In the genomic region with DNA sequence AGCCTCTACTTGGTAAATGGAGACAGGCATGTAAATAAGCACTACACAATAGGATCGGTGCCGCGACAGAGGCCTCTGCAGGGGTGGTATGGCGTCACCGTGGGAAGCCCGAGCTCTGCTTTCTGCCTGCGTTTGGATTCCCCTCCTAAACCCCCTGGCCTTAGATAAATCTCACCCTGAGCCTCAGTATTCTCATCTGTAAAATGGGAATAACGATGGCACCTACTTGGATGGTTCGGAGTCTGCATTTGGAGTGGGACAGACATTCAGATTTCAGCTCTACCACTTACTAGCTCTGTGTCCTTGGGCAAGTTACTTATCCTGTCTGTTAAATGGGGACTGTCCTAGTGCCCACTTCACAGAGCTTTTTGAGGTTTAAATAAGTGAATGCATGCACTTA, we compare ENCODE assay signal across 14 cellular contexts. TPM values are rescaled to one million over a fixed set of nuclear protein-coding genes. Genes with fewer than 3 reads are reported as not detected.
DNase-seq lines count a peak whose midpoint lies in the region; ATAC-seq and TF ChIP-seq lines count a peak whose summit lies in the region.
"Had no signal": no experiment of that assay in that cellular context is flagged by ENCODE, and none has a peak within 500 bp of the region (broad histone marks: within the 10 kb centered on the region; RNA-seq: fewer than 3 reads in every experiment).

No MANE protein-coding gene starts in this region.

- H3K36me3 Mint-ChIP-seq in endodermal cell (ENCODE audit: low read depth) = no peaks in the 10 kb centered on the region

- H3K9me3 ChIP-seq in SK-N-SH (no peaks in the 10 kb centered on the region), endodermal cell (ENCODE audit: control insufficient read depth, low read length) (no peaks in the 10 kb centered on the region), neural cell (ENCODE audit: low read length) (no peaks in the 10 kb centered on the region), vagina (no peaks in the 10 kb centered on the region)

- ATAC-seq in SK-N-SH treated with all-trans-retinoic acid at 6 μM for 48 hours (no peak; the same call in 2 of the 3 replicates), GM18511 (IDR thresholded peaks at IDR 0.05; ENCODE audit: unreplicated experiment) (no peak)

- H3K9me2 ChIP-seq in SK-N-SH (no peaks in the 10 kb centered on the region), neural cell (ENCODE audit: insufficient read depth, low read length) (no peaks in the 10 kb centered on the region)

- intact Hi-C loops in vagina (cut with DNase I) = no loop called here

- H3K4me1 ChIP-seq in SK-N-SH (ENCODE audit: control insufficient read depth in 1 of 2, insufficient read depth in 2 of 2, low read depth in 1 of 2, low read length in 1 of 2) = peaks cover 10 to 20% of the 10 kb centered on the region in 2 experiments
- H3K4me1 ChIP-seq in endodermal cell (ENCODE audit: control insufficient read depth, insufficient read depth, low read length) = no peaks in the 10 kb centered on the region
- H3K4me1 ChIP-seq in vagina = peaks cover 12% of the 10 kb centered on the region

- H3K4me2 ChIP-seq in SK-N-SH (0 out of 2 replicates have a peak overlapping the region, but pooled peaks have one; percentile 49), neural cell (ENCODE audit: low read length) (no peak overlapping the region)

- H3K27ac Mint-ChIP-seq in endodermal cell = no peak overlapping the region
- H3K27ac Mint-ChIP-seq: activated CD4-positive, alpha-beta T cell treated with anti-CD3 and anti-CD28 coated beads, Interleukin-2, amount 10 ng/mL, durations not matched to agents 24 days and 14 days; dendritic cell treated with granulocyte-macrophage colony-stimulating factor and Interleukin-4, amounts not matched to agents 40 ng/mL and 50 ng/mL, for 4 days had no signal

- no peak for TF ChIP-seq RAD21 in SK-N-SH (IDR thresholded peaks at IDR 0.05; ENCODE audit: low read length)
- no peak for TF ChIP-seq RAD21 in neural cell (conservative IDR thresholded peaks at IDR 0.05)

- 96% methylated on average over 9 of the region's 9 CpGs for WGBS in SK-N-SH (ENCODE audit: low lambda C conversion rate)
- WGBS in endodermal cell (ENCODE audit: insufficient coverage in 1 of 2, insufficient read length in 1 of 2), 2 experiments = 70 to 76% methylated on average over 9 of the region's 9 CpGs

- H3K4me3 ChIP-seq in SK-N-SH (ENCODE audit: low read depth in 2 of 2, low read length in 1 of 2) (no peak overlapping the region), endodermal cell (ENCODE audit: low read length) (no peak overlapping the region), neural cell (ENCODE audit: low read length) (peak overlapping the region; percentile 49), vagina (no peak overlapping the region)

- CTCF ChIA-PET in SK-N-SH (lab: Yijun Ruan, JAX) = interaction anchor here (1.7 to 5.6 kb wide), 3 partner anchors 10 to 170 kb away, joined by 8 to 40 read pairs (median 13); no protein-coding TSS in a partner anchor

- H3F3A ChIP-seq in SK-N-SH (replicated peaks; ENCODE audit: insufficient read depth) (no peaks in the 10 kb centered on the region), neural cell (ENCODE audit: insufficient read depth, low read length, poor library complexity, severe bottlenecking) (no peaks in the 10 kb centered on the region)

- no peaks in the 10 kb centered on the region for H3K9me3 Mint-ChIP-seq in endodermal cell
- H3K9me3 Mint-ChIP-seq: activated CD4-positive, alpha-beta T cell treated with anti-CD3 and anti-CD28 coated beads, Interleukin-2, amount 10 ng/mL, durations not matched to agents 24 days and 14 days; dendritic cell treated with granulocyte-macrophage colony-stimulating factor and Interleukin-4, amounts not matched to agents 40 ng/mL and 50 ng/mL, for 4 days had no signal

- no peaks in the 10 kb centered on the region for H4K20me1 ChIP-seq in SK-N-SH (ENCODE audit: insufficient read depth)
- H4K20me1 ChIP-seq in neural cell (ENCODE audit: insufficient read depth) = no peaks in the 10 kb centered on the region

- no peak overlapping the region for H3K4me3 Mint-ChIP-seq in endodermal cell
- H3K4me3 Mint-ChIP-seq: activated CD4-positive, alpha-beta T cell treated with anti-CD3 and anti-CD28 coated beads, Interleukin-2, amount 10 ng/mL, durations not matched to agents 24 days and 14 days; dendritic cell treated with granulocyte-macrophage colony-stimulating factor and Interleukin-4, amounts not matched to agents 40 ng/mL and 50 ng/mL, for 4 days had no signal

- peak overlapping the region; percentile 29; the same call in 1 of the 2 replicates for H3K9ac ChIP-seq in SK-N-SH
- H3K9ac ChIP-seq in endodermal cell (ENCODE audit: extremely low read depth, low read length, poor library complexity, severe bottlenecking) = no peak overlapping the region
- peak overlapping the region; percentile 56 for H3K9ac ChIP-seq in neural cell (ENCODE audit: low read length)

- POLR2A ChIA-PET in SK-N-SH (lab: Yijun Ruan, JAX) = no interaction called here

- TF ChIP-seq EP300 in SK-N-SH (IDR thresholded peaks at IDR 0.05; ENCODE audit: borderline replicate concordance in 1 of 2, low read depth in 1 of 2, low read length in 1 of 2) (no peak), neural cell (conservative IDR thresholded peaks at IDR 0.05; ENCODE audit: poor library complexity, severe bottlenecking) (no peak)

- DNase-seq in SK-N-SH = no peak
- no peak for DNase-seq in endodermal cell
- DNase-seq in vagina (ENCODE audit: extremely low spot score in 2 of 2) = no peak
- DNase-seq in UCSD-AML1 (lab: John Stamatoyannopoulos, UW; ENCODE audit: unreplicated experiment) = no peak
- no peak for DNase-seq in RPMI8226
- DNase-seq: activated CD4-positive, alpha-beta T cell treated with anti-CD3 and anti-CD28 coated beads, Interleukin-2, amount 10 ng/mL, durations not matched to agents 24 days and 14 days; activated T-cell treated with anti-CD3 and anti-CD28 coated beads, Interleukin-2, amount 50 U/mL, for 48 hours; GF-D8; NCI-H1694; stimulated activated CD4-positive, alpha-beta T cell treated with anti-CD3 and anti-CD28 coated beads, Interleukin-2, amount 100 ng/mL, for 24 hours had no signal

- H3K36me3 ChIP-seq in SK-N-SH (replicated peaks in 1 of 2; ENCODE audit: control insufficient read depth in 1 of 2, insufficient read depth in 2 of 2, low read length in 1 of 2) (no peaks in the 10 kb centered on the region), endodermal cell (ENCODE audit: control insufficient read depth, insufficient read depth, low read length) (no peaks in the 10 kb centered on the region), neural cell (ENCODE audit: insufficient read depth, low read length) (no peaks in the 10 kb centered on the region), vagina (no peaks in the 10 kb centered on the region)

- H3K27ac ChIP-seq in SK-N-SH (ENCODE audit: low read depth in 2 of 2, low read length in 1 of 2) (peak overlapping the region; percentile 63 to 91), endodermal cell (ENCODE audit: low read depth, low read length) (peak overlapping the region; percentile 89), neural cell (ENCODE audit: low read length) (peak overlapping the region; percentile 87), vagina (peak overlapping the region; percentile 72)

- H2AFZ ChIP-seq in SK-N-SH (ENCODE audit: low read depth) (peak overlapping the region; percentile 74; the same call in 1 of the 2 replicates), neural cell (ENCODE audit: low read depth, low read length) (no peak overlapping the region)

- H3K27me3 ChIP-seq in SK-N-SH (ENCODE audit: insufficient read depth) (no peaks in the 10 kb centered on the region), endodermal cell (ENCODE audit: control insufficient read depth, insufficient read depth, low read length, poor library complexity, severe bottlenecking) (no peaks in the 10 kb centered on the region), neural cell (ENCODE audit: insufficient read depth, low read depth, low read length) (no peaks in the 10 kb centered on the region), vagina (no peaks in the 10 kb centered on the region)

- H3K79me2 ChIP-seq in SK-N-SH (ENCODE audit: insufficient read depth) (no peaks in the 10 kb centered on the region), neural cell (replicated peaks; ENCODE audit: insufficient read depth, low read length) (no peaks in the 10 kb centered on the region)

- no peak for TF ChIP-seq CTCF in SK-N-SH (IDR thresholded peaks at IDR 0.05)
- TF ChIP-seq CTCF in endodermal cell (conservative IDR thresholded peaks at IDR 0.05) = no peak
- TF ChIP-seq CTCF in neural cell (IDR thresholded peaks at IDR 0.05; ENCODE audit: poor library complexity, severe bottlenecking) = no peak
- no peak for TF ChIP-seq CTCF in vagina (IDR thresholded peaks at IDR 0.05)

- H3K4me1 Mint-ChIP-seq in endodermal cell = peaks cover 16% of the 10 kb centered on the region

- no peak for TF ChIP-seq POLR2A in vagina (IDR thresholded peaks at IDR 0.05)

- no peaks in the 10 kb centered on the region for H3K27me3 Mint-ChIP-seq in endodermal cell (ENCODE audit: insufficient read depth)

TF ChIP-seq in SK-N-SH, 30 proteins besides CTCF, POLR2A, EP300 and RAD21 (continues in another document):
- TF ChIP-seq, protein P1, sequence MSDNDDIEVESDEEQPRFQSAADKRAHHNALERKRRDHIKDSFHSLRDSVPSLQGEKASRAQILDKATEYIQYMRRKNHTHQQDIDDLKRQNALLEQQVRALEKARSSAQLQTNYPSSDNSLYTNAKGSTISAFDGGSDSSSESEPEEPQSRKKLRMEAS (IDR thresholded peaks at IDR 0.05; ENCODE audit: low read depth) = no peak
- TF ChIP-seq RCOR1 (IDR thresholded peaks at IDR 0.05; ENCODE audit: low read length) = 0 out of 2 replicates have a peak, but pooled peaks have one; percentile 10

TF ChIP-seq in SK-N-SH treated with all-trans-retinoic acid at 6 μM for 48 hours, 23 proteins besides CTCF, POLR2A, EP300 and RAD21 (continues in another document):
- TF ChIP-seq OSR1 (CRISPR knock-in tag; IDR thresholded peaks at IDR 0.05) = no peak

RNA-seq across cellular contexts. Expression of a gene that starts 42.8 kb away (rescaled TPM):
- polyA plus RNA-seq in SK-N-SH (2012; rRNA removed) = 32.5 and 40.1 TPM in 2 replicates
- 16.0 and 19.0 TPM in 2 replicates for polyA plus RNA-seq in SK-N-SH (2012; cell fraction: cytosol; rRNA removed)
- 127 and 149 TPM in 2 replicates for polyA plus RNA-seq in SK-N-SH (2012; cell fraction: nucleus; rRNA removed)
- 10 to 100 TPM; 81.5 to 84.7 TPM for total RNA-seq in endodermal cell
- polyA plus RNA-seq in endodermal cell (2013, experiment 1 of 2) = 48.8 TPM
- 54.2 TPM for polyA plus RNA-seq in endodermal cell (2013, experiment 2 of 2)
- 32.1 and 37.9 TPM in 2 replicates for polyA plus RNA-seq in neural cell
- polyA minus RNA-seq in neural cell = 133 and 140 TPM in 2 replicates
- 53.0 TPM for total RNA-seq in vagina
